Comparison of ENCODE assay signal across 9 cellular contexts in genomic region chr19:14135355-14135754, GRCh38. TPM values are rescaled to one million over a fixed set of nuclear protein-coding genes. Genes with fewer than 3 reads are reported as not detected.
DNase-seq lines count a peak whose midpoint lies in the region; ATAC-seq and TF ChIP-seq lines count a peak whose summit lies in the region.
"Had no signal": no experiment of that assay in that cellular context is flagged by ENCODE, and none has a peak within 500 bp of the region (broad histone marks: within the 10 kb centered on the region; RNA-seq: fewer than 3 reads in every experiment).

No MANE protein-coding gene starts in this region.

- peaks cover 0 to 36% (median 19%) of the 10 kb centered on the region in 4 donors for H3K4me1 ChIP-seq in tibial nerve

- no peak for TF ChIP-seq CTCF in fibroblast of villous mesenchyme (IDR thresholded peaks at IDR 0.05; ENCODE audit: insufficient read depth, low read depth, low read length)
- TF ChIP-seq CTCF in tibial nerve (IDR thresholded peaks at IDR 0.05): no peak

- peaks cover 34% of the 10 kb centered on the region for H3K4me1 Mint-ChIP-seq in activated naive CD4-positive, alpha-beta T cell treated with anti-CD3 and anti-CD28 coated beads for 36 hours (ENCODE audit: low read depth)
- H3K4me1 Mint-ChIP-seq in T-cell: peaks cover 20 to 28% (median 25%) of the 10 kb centered on the region in 3 donors
- peaks cover 36% of the 10 kb centered on the region for H3K4me1 Mint-ChIP-seq in stimulated activated naive CD8-positive, alpha-beta T cell treated with anti-CD3 and anti-CD28 coated beads, Interleukin-15, amount 100 ng/mL, for 72 hours

- no peak overlapping the region for H3K27ac ChIP-seq in tibial nerve

- POLR2A ChIA-PET in T-cell (lab: Charles Lee): no interaction called here

- no peaks in the 10 kb centered on the region for H3K27me3 Mint-ChIP-seq in activated naive CD4-positive, alpha-beta T cell treated with anti-CD3 and anti-CD28 coated beads for 36 hours (ENCODE audit: low read depth)
- H3K27me3 Mint-ChIP-seq in T-cell: no peaks in the 10 kb centered on the region
- H3K27me3 Mint-ChIP-seq in stimulated activated naive CD8-positive, alpha-beta T cell treated with anti-CD3 and anti-CD28 coated beads, Interleukin-15, amount 100 ng/mL, for 72 hours: no peaks in the 10 kb centered on the region

- no peaks in the 10 kb centered on the region for H3K9me3 Mint-ChIP-seq in activated naive CD4-positive, alpha-beta T cell treated with anti-CD3 and anti-CD28 coated beads for 36 hours
- no peaks in the 10 kb centered on the region for H3K9me3 Mint-ChIP-seq in T-cell
- no peaks in the 10 kb centered on the region for H3K9me3 Mint-ChIP-seq in stimulated activated naive CD8-positive, alpha-beta T cell treated with anti-CD3 and anti-CD28 coated beads, Interleukin-15, amount 100 ng/mL, for 72 hours

- no peak for TF ChIP-seq EP300 in tibial nerve (IDR thresholded peaks at IDR 0.05)

- DNase-seq in activated naive CD4-positive, alpha-beta T cell treated with anti-CD3 and anti-CD28 coated beads for 36 hours: no peak
- DNase-seq in activated naive CD4-positive, alpha-beta T cell (lab: John Stamatoyannopoulos, UW): no peak
- no peak for DNase-seq in T-cell
- DNase-seq in fibroblast of villous mesenchyme (ENCODE audit: low read depth): no peak
- no peak for DNase-seq in stimulated activated naive CD8-positive, alpha-beta T cell treated with anti-CD3 and anti-CD28 coated beads, Interleukin-15, amount 100 ng/mL, for 72 hours
- no peak for DNase-seq in tibial nerve (ENCODE audit: low spot score in 2 of 2)
- DNase-seq in RPMI8226: no peak
- no peak for DNase-seq in medulla oblongata (ENCODE audit: extremely low spot score)
- DNase-seq: head of caudate nucleus had no signal

- no peaks in the 10 kb centered on the region for H3K27me3 ChIP-seq in tibial nerve

- intact Hi-C loops in activated naive CD4-positive, alpha-beta T cell treated with anti-CD3 and anti-CD28 coated beads for 36 hours (cut with micrococcal nuclease): loop anchor here (5.0 kb wide), 1 partner anchor 62 kb away; no protein-coding TSS in a partner anchor

- no peaks in the 10 kb centered on the region for H3K9me3 ChIP-seq in tibial nerve

- ATAC-seq in T-cell (replicated peaks in 1 of 4): no peak
- ATAC-seq in stimulated activated naive CD8-positive, alpha-beta T cell treated with anti-CD3 and anti-CD28 coated beads, Interleukin-15, amount 100 ng/mL, for 72 hours: no peak

- no peak for TF ChIP-seq POLR2A in tibial nerve (IDR thresholded peaks at IDR 0.05)

- H3K36me3 Mint-ChIP-seq in activated naive CD4-positive, alpha-beta T cell treated with anti-CD3 and anti-CD28 coated beads for 36 hours (ENCODE audit: low read depth): peaks cover 20% of the 10 kb centered on the region
- peaks cover 4% of the 10 kb centered on the region for H3K36me3 Mint-ChIP-seq in T-cell

- H3K4me3 ChIP-seq in fibroblast of villous mesenchyme (ENCODE audit: low read depth, low read length) (peak overlapping the region; percentile 78), tibial nerve (no peak overlapping the region)

- peak overlapping the region; percentile 83 for H3K4me3 Mint-ChIP-seq in activated naive CD4-positive, alpha-beta T cell treated with anti-CD3 and anti-CD28 coated beads for 36 hours
- H3K4me3 Mint-ChIP-seq in T-cell: peak overlapping the region; percentile 75 to 82 (median 76)
- H3K4me3 Mint-ChIP-seq in stimulated activated naive CD8-positive, alpha-beta T cell treated with anti-CD3 and anti-CD28 coated beads, Interleukin-15, amount 100 ng/mL, for 72 hours: peak overlapping the region; percentile 73 to 95

- peaks cover 0 to 4% (median 0%) of the 10 kb centered on the region in 3 donors for H3K36me3 ChIP-seq in tibial nerve

- H3K27ac Mint-ChIP-seq in activated naive CD4-positive, alpha-beta T cell treated with anti-CD3 and anti-CD28 coated beads for 36 hours: no peak overlapping the region
- H3K27ac Mint-ChIP-seq in T-cell: peak overlapping the region in 1 of 2 donors; percentile 77
- H3K27ac Mint-ChIP-seq in stimulated activated naive CD8-positive, alpha-beta T cell treated with anti-CD3 and anti-CD28 coated beads, Interleukin-15, amount 100 ng/mL, for 72 hours: peak overlapping the region; percentile 96

- CTCF ChIA-PET in activated naive CD4-positive, alpha-beta T cell treated with anti-CD3 and anti-CD28 coated beads for 36 hours (lab: Charles Lee): interaction anchor here (0.7 to 2.3 kb wide), 5 partner anchors 11 to 285 kb away, joined by 3 to 5 read pairs (median 4); no protein-coding TSS in a partner anchor
- CTCF ChIA-PET in T-cell (lab: Charles Lee): interaction anchor here (0.7 to 1.3 kb wide), 5 partner anchors 21 to 537 kb away, joined by 4 to 8 read pairs (median 6); no protein-coding TSS in a partner anchor

- 40 to 48% methylated on average over 6 of the region's 6 CpGs for WGBS in tibial nerve, 2 donors

RNA-seq across cellular contexts. Expression of gene ASF1B, which starts 1.0 kb away (rescaled TPM):
- total RNA-seq in activated naive CD4-positive, alpha-beta T cell treated with anti-CD3 and anti-CD28 coated beads for 36 hours: 10 to 100 TPM; 54.7 to 56.6 TPM
- 1 to 10 TPM; 2.6 to 4.4 (median 3.3) TPM for total RNA-seq in T-cell
- 8.1 and 8.2 TPM in 2 replicates for total RNA-seq in fibroblast of villous mesenchyme
- total RNA-seq in tibial nerve: 1 to 10 TPM in 1 of 4 donors, under 1 TPM in 1, not detected in 2; 0.90 to 2.3 TPM

RNA-seq across cellular contexts. Expression of gene PRKACA, which starts 17.8 kb away (rescaled TPM):
- 10 to 100 TPM; 48.2 to 60.0 TPM for total RNA-seq in activated naive CD4-positive, alpha-beta T cell treated with anti-CD3 and anti-CD28 coated beads for 36 hours
- total RNA-seq in T-cell (10 to 100 TPM; 43.0 to 53.5 (median 48.9) TPM), fibroblast of villous mesenchyme (50.1 and 50.3 TPM in 2 replicates), tibial nerve (10 to 100 TPM; 26.9 to 59.4 (median 41.3) TPM)

RNA-seq across cellular contexts. Expression of gene SAMD1, which starts 44.8 kb away (rescaled TPM):
- total RNA-seq in activated naive CD4-positive, alpha-beta T cell treated with anti-CD3 and anti-CD28 coated beads for 36 hours: 10 to 100 TPM; 50.9 to 53.0 TPM
- total RNA-seq in T-cell (10 to 100 TPM; 38.9 to 75.0 (median 59.2) TPM), fibroblast of villous mesenchyme (23.3 and 24.2 TPM in 2 replicates), tibial nerve (10 to 100 TPM in 3 of 4 donors, 1 to 10 TPM in 1; 5.9 to 31.4 (median 19.0) TPM)

RNA-seq across cellular contexts. Expression of gene C19orf67, which starts 49.8 kb away (rescaled TPM):
- total RNA-seq in activated naive CD4-positive, alpha-beta T cell treated with anti-CD3 and anti-CD28 coated beads for 36 hours: not detected
- under 1 TPM in 3 of 5 donors, not detected in 2; 0.53 to 0.98 (median 0.58) TPM for total RNA-seq in T-cell
- total RNA-seq in fibroblast of villous mesenchyme: not detected in 2 replicates
- total RNA-seq in tibial nerve: not detected
